ENCODE assay signal across 11 cellular contexts in genomic region chr1:27598288-27598687, GRCh38. TPM values are rescaled to one million over a fixed set of nuclear protein-coding genes. Genes with fewer than 3 reads are reported as not detected.
DNase-seq lines count a peak whose midpoint lies in the region; ATAC-seq and TF ChIP-seq lines count a peak whose summit lies in the region.
"Had no signal": no experiment of that assay in that cellular context is flagged by ENCODE, and none has a peak within 500 bp of the region (broad histone marks: within the 10 kb centered on the region; RNA-seq: fewer than 3 reads in every experiment).

No MANE protein-coding gene starts in this region.

- DNase-seq in activated naive CD8-positive, alpha-beta T cell treated with anti-CD3 and anti-CD28 coated beads, Interleukin-2, amount 50 U/mL, for 24 hours = no peak
- no peak for DNase-seq in coronary artery (ENCODE audit: low spot score)
- no peak for DNase-seq in vagina (ENCODE audit: extremely low spot score in 2 of 2)
- DNase-seq in activated CD8-positive, alpha-beta memory T cell treated with anti-CD3 and anti-CD28 coated beads, Interleukin-2, amount 50 U/mL, for 4 hours = no peak
- DNase-seq in NCI-H1417 treated with DMSO at 0.1 percent for 48 hours (lab: John Stamatoyannopoulos, UW) = no peak
- DNase-seq: ACHN, midbrain had no signal

- H3K4me1 ChIP-seq in muscle layer of duodenum (ENCODE audit: control insufficient read depth in 1 of 2, insufficient read depth in 2 of 2, low read length in 2 of 2) = peaks cover 32 to 86% of the 10 kb centered on the region in 2 donors
- H3K4me1 ChIP-seq in vagina = peaks cover 92% of the 10 kb centered on the region

- ATAC-seq in activated naive CD8-positive, alpha-beta T cell treated with anti-CD3 and anti-CD28 coated beads, Interleukin-2, amount 50 U/mL, for 24 hours = no peak
- ATAC-seq in HG03039 (IDR thresholded peaks at IDR 0.05; ENCODE audit: unreplicated experiment) = no peak

- peaks cover 37% of the 10 kb centered on the region for H3K4me1 Mint-ChIP-seq in activated naive CD8-positive, alpha-beta T cell (ENCODE audit: low read depth)
- H3K4me1 Mint-ChIP-seq in activated naive CD8-positive, alpha-beta T cell treated with anti-CD3 and anti-CD28 coated beads, Interleukin-2, amount 50 U/mL, for 24 hours = peaks cover 10% of the 10 kb centered on the region

- H3K27ac Mint-ChIP-seq in activated naive CD8-positive, alpha-beta T cell = peak overlapping the region; percentile 34
- no peak overlapping the region for H3K27ac Mint-ChIP-seq in activated naive CD8-positive, alpha-beta T cell treated with anti-CD3 and anti-CD28 coated beads, Interleukin-2, amount 50 U/mL, for 24 hours

- no peaks in the 10 kb centered on the region for H3K36me3 Mint-ChIP-seq in activated naive CD8-positive, alpha-beta T cell
- H3K36me3 Mint-ChIP-seq in activated naive CD8-positive, alpha-beta T cell treated with anti-CD3 and anti-CD28 coated beads, Interleukin-2, amount 50 U/mL, for 24 hours (ENCODE audit: low read depth) = no peaks in the 10 kb centered on the region

- no peak for TF ChIP-seq POLR2A in vagina (IDR thresholded peaks at IDR 0.05)

- H3K4me3 Mint-ChIP-seq in activated naive CD8-positive, alpha-beta T cell = no peak overlapping the region
- H3K4me3 Mint-ChIP-seq in activated naive CD8-positive, alpha-beta T cell treated with anti-CD3 and anti-CD28 coated beads, Interleukin-2, amount 50 U/mL, for 24 hours = no peak overlapping the region

- H3K36me3 ChIP-seq in muscle layer of duodenum (ENCODE audit: control insufficient read depth in 1 of 2, insufficient read depth in 2 of 2, low read length in 2 of 2) (no peaks in the 10 kb centered on the region), vagina (no peaks in the 10 kb centered on the region)

- H3K9me3 Mint-ChIP-seq in activated naive CD8-positive, alpha-beta T cell (ENCODE audit: low read depth) = no peaks in the 10 kb centered on the region
- H3K9me3 Mint-ChIP-seq in activated naive CD8-positive, alpha-beta T cell treated with anti-CD3 and anti-CD28 coated beads, Interleukin-2, amount 50 U/mL, for 24 hours = no peaks in the 10 kb centered on the region

- TF ChIP-seq CTCF in coronary artery (IDR thresholded peaks at IDR 0.05) (no peak), vagina (IDR thresholded peaks at IDR 0.05) (no peak)

- H3K27me3 ChIP-seq in muscle layer of duodenum (ENCODE audit: low read depth, low read length) (no peaks in the 10 kb centered on the region), vagina (no peaks in the 10 kb centered on the region)
- H3K27me3 ChIP-seq: SJSA1 had no signal

- intact Hi-C loops in vagina (cut with DNase I) = no loop called here

- H3K27me3 Mint-ChIP-seq in activated naive CD8-positive, alpha-beta T cell = no peaks in the 10 kb centered on the region
- H3K27me3 Mint-ChIP-seq in activated naive CD8-positive, alpha-beta T cell treated with anti-CD3 and anti-CD28 coated beads, Interleukin-2, amount 50 U/mL, for 24 hours = peaks cover 2% of the 10 kb centered on the region

- H3K9me3 ChIP-seq in muscle layer of duodenum (ENCODE audit: control insufficient read depth in 1 of 2, low read length in 2 of 2) = no peaks in the 10 kb centered on the region
- H3K9me3 ChIP-seq in vagina = no peaks in the 10 kb centered on the region
- H3K9me3 ChIP-seq: SJSA1 had no signal

- H3K27ac ChIP-seq in coronary artery (peak overlapping the region; percentile 95 to 98), muscle layer of duodenum (ENCODE audit: low read length) (peak overlapping the region; percentile 80), vagina (peak overlapping the region; percentile 97)
- H3K27ac ChIP-seq: SJSA1 had no signal

- peak overlapping the region; percentile 89 for H3K4me3 ChIP-seq in coronary artery
- peak overlapping the region in 1 of 2 donors; percentile 26 for H3K4me3 ChIP-seq in muscle layer of duodenum (ENCODE audit: low read depth in 1 of 2, low read length in 2 of 2)
- peak overlapping the region in 1 of 2 donors; percentile 29 for H3K4me3 ChIP-seq in vagina
- H3K4me3 ChIP-seq: SJSA1 had no signal

RNA-seq across cellular contexts. Expression of gene AHDC1, which starts 5.7 kb away (rescaled TPM):
- total RNA-seq in vagina = 62.4 TPM

RNA-seq across cellular contexts. Expression of gene FGR, which starts 36.7 kb away (rescaled TPM):
- total RNA-seq in vagina = 18.4 TPM
- total RNA-seq: SJSA1 had no signal
